ENCODE assay signal across 1 cellular context in genomic region chr17:81411305-81411704, GRCh38.
TF ChIP-seq lines count a peak whose summit lies in the region.

No MANE protein-coding gene starts in this region.

TF ChIP-seq in K562, 482 proteins besides CTCF, POLR2A, EP300 and RAD21:
- TF ChIP-seq ZNF263 (CRISPR knock-in tag; IDR thresholded peaks at IDR 0.05; ENCODE audit: borderline replicate concordance) (0 out of 2 replicates have a peak, but pooled peaks have one; percentile 27), ZNF740 (CRISPR knock-in tag; IDR thresholded peaks at IDR 0.05) (peak; percentile 44; the same call in 1 of the 2 replicates), ZNF740 (tag; IDR thresholded peaks at IDR 0.05) (no peak), ESRRB (CRISPR knock-in tag; IDR thresholded peaks at IDR 0.05; ENCODE audit: borderline replicate concordance) (no peak)
